In the genomic region with DNA sequence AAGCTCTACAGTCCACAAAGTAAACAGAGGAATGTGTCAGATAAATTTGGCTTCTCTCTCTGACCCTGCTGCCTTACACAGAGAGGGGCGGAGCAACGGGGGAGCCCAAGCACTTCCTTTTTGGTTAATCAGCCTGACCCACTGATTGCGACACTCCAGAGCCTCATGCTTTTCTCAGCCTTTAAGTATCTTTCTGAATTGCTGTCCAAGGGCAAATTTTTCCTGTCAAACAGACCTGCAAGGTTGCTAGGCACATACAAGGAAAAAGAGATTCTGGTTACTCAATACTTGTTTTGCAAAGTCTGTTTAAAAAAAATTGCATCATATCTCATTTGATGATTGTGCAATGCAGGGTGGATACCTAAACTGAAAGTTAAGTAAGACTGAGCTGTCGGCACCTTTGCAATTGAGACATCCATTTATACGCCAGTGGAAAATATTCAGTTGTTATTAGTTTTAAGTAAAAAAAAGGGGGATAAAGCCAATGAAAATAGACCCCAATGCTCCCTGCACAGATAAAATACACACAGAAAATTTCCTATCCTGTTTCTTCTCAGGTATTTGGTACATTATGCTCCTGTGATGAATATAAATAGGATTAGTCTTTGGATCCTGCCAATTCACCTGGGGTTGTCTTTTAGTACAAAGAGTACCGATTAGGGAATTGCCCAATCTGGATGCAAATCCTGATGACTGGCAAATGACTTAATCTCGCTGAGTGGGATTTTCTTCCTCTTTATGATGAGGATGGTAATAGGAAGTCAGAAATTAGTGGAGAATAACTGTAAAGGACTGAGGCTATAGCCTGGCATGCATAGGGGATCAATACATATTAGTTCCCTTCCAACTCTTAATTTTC, we compare ENCODE assay signal across 1 cellular context.
A peak's percentile ranks its signal among the peaks of the same experiment; 100 is the strongest.
TF ChIP-seq lines count a peak whose summit lies in the region.

No MANE protein-coding gene starts in this region.

TF ChIP-seq in HepG2, 621 proteins besides CTCF, POLR2A, EP300 and RAD21 (continued from another document and continues in another):
- TF ChIP-seq PATZ1 (CRISPR knock-in tag; IDR thresholded peaks at IDR 0.05): peak; percentile 54; the same call in 1 of the 2 replicates
- TF ChIP-seq, protein P1, sequence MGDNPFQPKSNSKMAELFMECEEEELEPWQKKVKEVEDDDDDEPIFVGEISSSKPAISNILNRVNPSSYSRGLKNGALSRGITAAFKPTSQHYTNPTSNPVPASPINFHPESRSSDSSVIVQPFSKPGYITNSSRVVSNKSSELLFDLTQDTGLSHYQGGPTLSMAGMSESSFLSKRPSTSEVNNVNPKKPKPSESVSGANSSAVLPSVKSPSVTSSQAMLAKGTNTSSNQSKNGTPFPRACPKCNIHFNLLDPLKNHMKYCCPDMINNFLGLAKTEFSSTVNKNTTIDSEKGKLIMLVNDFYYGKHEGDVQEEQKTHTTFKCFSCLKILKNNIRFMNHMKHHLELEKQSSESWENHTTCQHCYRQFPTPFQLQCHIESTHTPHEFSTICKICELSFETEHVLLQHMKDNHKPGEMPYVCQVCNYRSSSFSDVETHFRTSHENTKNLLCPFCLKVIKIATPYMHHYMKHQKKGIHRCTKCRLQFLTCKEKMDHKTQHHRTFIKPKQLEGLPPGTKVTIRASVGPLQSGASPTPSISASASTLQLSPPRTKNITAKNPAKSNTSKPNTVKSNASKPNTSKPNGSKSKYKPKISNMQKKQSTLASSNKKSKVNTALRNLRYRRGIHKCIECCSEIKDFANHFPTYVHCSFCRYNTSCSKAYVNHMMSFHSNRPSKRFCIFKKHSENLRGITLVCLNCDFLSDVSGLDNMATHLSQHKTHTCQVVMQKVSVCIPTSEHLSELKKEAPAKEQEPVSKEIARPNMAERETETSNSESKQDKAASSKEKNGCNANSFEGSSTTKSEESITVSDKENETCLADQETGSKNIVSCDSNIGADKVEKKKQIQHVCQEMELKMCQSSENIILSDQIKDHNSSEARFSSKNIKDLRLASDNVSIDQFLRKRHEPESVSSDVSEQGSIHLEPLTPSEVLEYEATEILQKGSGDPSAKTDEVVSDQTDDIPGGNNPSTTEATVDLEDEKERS (CRISPR knock-in tag; IDR thresholded peaks at IDR 0.05): peak; percentile 83; the same call in 1 of the 2 replicates
- TF ChIP-seq ZSCAN9 (CRISPR knock-in tag; IDR thresholded peaks at IDR 0.05; ENCODE audit: borderline replicate concordance): peak; percentile 95
- no peak for TF ChIP-seq ZNF879 (CRISPR knock-in tag; IDR thresholded peaks at IDR 0.05)
- TF ChIP-seq SMAD1 (CRISPR knock-in tag; IDR thresholded peaks at IDR 0.05; ENCODE audit: borderline replicate concordance, low read depth): no peak
- no peak for TF ChIP-seq NFKB2 (CRISPR knock-in tag; IDR thresholded peaks at IDR 0.05; ENCODE audit: borderline replicate concordance)
- TF ChIP-seq RARA (CRISPR knock-in tag; IDR thresholded peaks at IDR 0.05): peak; percentile 38; the same call in 1 of the 2 replicates
- no peak for TF ChIP-seq HDAC6 (IDR thresholded peaks at IDR 0.05; ENCODE audit: low read depth, low read length)
- no peak for TF ChIP-seq E2F5 (CRISPR knock-in tag; conservative IDR thresholded peaks at IDR 0.05)
- TF ChIP-seq ZNF12 (CRISPR knock-in tag; IDR thresholded peaks at IDR 0.05): peak; percentile 90; the same call in 1 of the 2 replicates
- TF ChIP-seq FOXJ3 (CRISPR knock-in tag; IDR thresholded peaks at IDR 0.05; ENCODE audit: borderline replicate concordance): peak; percentile 99
- peak; percentile 47 for TF ChIP-seq TEAD3 (CRISPR knock-in tag; optimal IDR thresholded peaks at IDR 0.05; ENCODE audit: borderline replicate concordance)
- no peak for TF ChIP-seq ZSCAN30 (CRISPR knock-in tag; IDR thresholded peaks at IDR 0.05)
- 0 out of 2 replicates have a peak, but pooled peaks have one; percentile 40 for TF ChIP-seq ZNF414 (CRISPR knock-in tag; IDR thresholded peaks at IDR 0.05)
- no peak for TF ChIP-seq ZNF496 (CRISPR knock-in tag; IDR thresholded peaks at IDR 0.05; ENCODE audit: insufficient replicate concordance)
- TF ChIP-seq ZFP1 (CRISPR knock-in tag; IDR thresholded peaks at IDR 0.05): peak; percentile 90; the same call in 1 of the 2 replicates
- TF ChIP-seq TERF1 (CRISPR knock-in tag; IDR thresholded peaks at IDR 0.05): no peak
- TF ChIP-seq, protein P2, sequence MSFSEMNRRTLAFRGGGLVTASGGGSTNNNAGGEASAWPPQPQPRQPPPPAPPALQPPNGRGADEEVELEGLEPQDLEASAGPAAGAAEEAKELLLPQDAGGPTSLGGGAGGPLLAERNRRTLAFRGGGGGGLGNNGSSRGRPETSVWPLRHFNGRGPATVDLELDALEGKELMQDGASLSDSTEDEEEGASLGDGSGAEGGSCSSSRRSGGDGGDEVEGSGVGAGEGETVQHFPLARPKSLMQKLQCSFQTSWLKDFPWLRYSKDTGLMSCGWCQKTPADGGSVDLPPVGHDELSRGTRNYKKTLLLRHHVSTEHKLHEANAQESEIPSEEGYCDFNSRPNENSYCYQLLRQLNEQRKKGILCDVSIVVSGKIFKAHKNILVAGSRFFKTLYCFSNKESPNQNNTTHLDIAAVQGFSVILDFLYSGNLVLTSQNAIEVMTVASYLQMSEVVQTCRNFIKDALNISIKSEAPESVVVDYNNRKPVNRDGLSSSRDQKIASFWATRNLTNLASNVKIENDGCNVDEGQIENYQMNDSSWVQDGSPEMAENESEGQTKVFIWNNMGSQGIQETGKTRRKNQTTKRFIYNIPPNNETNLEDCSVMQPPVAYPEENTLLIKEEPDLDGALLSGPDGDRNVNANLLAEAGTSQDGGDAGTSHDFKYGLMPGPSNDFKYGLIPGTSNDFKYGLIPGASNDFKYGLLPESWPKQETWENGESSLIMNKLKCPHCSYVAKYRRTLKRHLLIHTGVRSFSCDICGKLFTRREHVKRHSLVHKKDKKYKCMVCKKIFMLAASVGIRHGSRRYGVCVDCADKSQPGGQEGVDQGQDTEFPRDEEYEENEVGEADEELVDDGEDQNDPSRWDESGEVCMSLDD (CRISPR knock-in tag; IDR thresholded peaks at IDR 0.05; ENCODE audit: borderline replicate concordance): 0 out of 2 replicates have a peak, but pooled peaks have one; percentile 23
- TF ChIP-seq POLR2AphosphoS5 (IDR thresholded peaks at IDR 0.05; ENCODE audit: low read depth, low read length): no peak
- no peak for TF ChIP-seq MTERF4 (CRISPR knock-in tag; IDR thresholded peaks at IDR 0.05)
- no peak for TF ChIP-seq SP2 (CRISPR knock-in tag; IDR thresholded peaks at IDR 0.05)
- TF ChIP-seq ZNF644 (CRISPR knock-in tag; IDR thresholded peaks at IDR 0.05; ENCODE audit: low read depth): peak; percentile 91
- TF ChIP-seq REST (IDR thresholded peaks at IDR 0.05; ENCODE audit: borderline replicate concordance in 1 of 2, low read depth in 1 of 2, low read length in 2 of 2): 0 out of 4 replicates have a peak, but pooled peaks of 1 of the 2 experiments have one; percentile 42
- no peak for TF ChIP-seq ELF4 (CRISPR knock-in tag; IDR thresholded peaks at IDR 0.05; ENCODE audit: borderline replicate concordance)
- TF ChIP-seq ZNF800 (CRISPR knock-in tag; IDR thresholded peaks at IDR 0.05): no peak; the same call in 1 of the 2 replicates
- TF ChIP-seq ZNF775 (CRISPR knock-in tag; IDR thresholded peaks at IDR 0.05; ENCODE audit: borderline replicate concordance): no peak
